23 cellular contexts compared by ENCODE assay signal in genomic region chr11:134049303-134049702, GRCh38. TPM values are rescaled to one million over a fixed set of nuclear protein-coding genes. Genes with fewer than 3 reads are reported as not detected.
DNase-seq lines count a peak whose midpoint lies in the region; ATAC-seq and TF ChIP-seq lines count a peak whose summit lies in the region.
"Had no signal": no experiment of that assay in that cellular context is flagged by ENCODE, and none has a peak within 500 bp of the region (broad histone marks: within the 10 kb centered on the region; RNA-seq: fewer than 3 reads in every experiment).

No MANE protein-coding gene starts in this region.

- DNase-seq in NCI-H446 (lab: John Stamatoyannopoulos, UW), result peak; percentile 13 to 27
- DNase-seq in NCI-H446 treated with DMSO at 0.1 percent for 48 hours (lab: John Stamatoyannopoulos, UW), result no peak
- DNase-seq in GM23338 (ENCODE audit: low spot score), result no peak
- DNase-seq in NCI-H524 treated with DMSO at 0.1 percent for 48 hours (lab: John Stamatoyannopoulos, UW), result peak; percentile 62
- peak; percentile 61 for DNase-seq in mesendoderm
- DNase-seq in NK-92 (lab: John Stamatoyannopoulos, UW; ENCODE audit: unreplicated experiment), result no peak
- DNase-seq: ACHN; activated CD4-positive, alpha-beta T cell treated with anti-CD3 and anti-CD28 coated beads for 48 hours; activated naive CD4-positive, alpha-beta T cell treated with Interleukin-2 at 50 U/mL for 16 hours; anterior cingulate cortex; C1 segment of cervical spinal cord; erythroblast; gastrocnemius medialis; MG63; naive thymus-derived CD4-positive, alpha-beta T cell; NCI-H2029 treated with DMSO at 0.1 percent for 48 hours; stimulated activated CD4-positive, alpha-beta T cell treated with anti-CD3 and anti-CD28 coated beads, Interleukin-4, amount 100 ng/mL, for 4 hours had no signal

- no peaks in the 10 kb centered on the region for H3K9me2 ChIP-seq in GM23338 (ENCODE audit: insufficient read depth)

- no peak overlapping the region for H3K27ac Mint-ChIP-seq in GM23338
- H3K27ac Mint-ChIP-seq: memory B cell; naive thymus-derived CD4-positive, alpha-beta T cell had no signal

- H2BK5ac ChIP-seq in mesendoderm (ENCODE audit: low read length), result no peak overlapping the region

- H2AFZ ChIP-seq in GM23338, result no peak overlapping the region

- H3K4me3 ChIP-seq in GM23338 (no peak overlapping the region), mesendoderm (ENCODE audit: low read length) (no peak overlapping the region)
- H3K4me3 ChIP-seq: gastrocnemius medialis, GM12878, MG63, uterus had no signal

- no peak overlapping the region for H2BK120ac ChIP-seq in mesendoderm (ENCODE audit: low read depth, low read length)

- peaks cover 13% of the 10 kb centered on the region for H3K27me3 Mint-ChIP-seq in GM23338 (ENCODE audit: insufficient read depth, low read depth, poor library complexity)

- ATAC-seq in GM23338 (no peak), GM19397 (IDR thresholded peaks at IDR 0.05; ENCODE audit: unreplicated experiment) (no peak), HG02798 (IDR thresholded peaks at IDR 0.05; ENCODE audit: poor library complexity, unreplicated experiment) (no peak)
- ATAC-seq: gastrocnemius medialis; GM12878; naive thymus-derived CD4-positive, alpha-beta T cell had no signal

- no peak overlapping the region for H3K56ac ChIP-seq in mesendoderm (ENCODE audit: low read length)

- H4K8ac ChIP-seq in mesendoderm (ENCODE audit: low read depth, low read length), result no peak overlapping the region

- H2AK5ac ChIP-seq in mesendoderm (ENCODE audit: low read length), result no peak overlapping the region

- no peaks in the 10 kb centered on the region for H3K36me3 Mint-ChIP-seq in GM23338 (ENCODE audit: low read depth)
- H3K36me3 Mint-ChIP-seq: memory B cell; naive thymus-derived CD4-positive, alpha-beta T cell had no signal

- H3K4me2 ChIP-seq in GM23338 (no peak overlapping the region), mesendoderm (ENCODE audit: low read length) (no peak overlapping the region)

- H3K9ac ChIP-seq in mesendoderm (ENCODE audit: low read length), result no peak overlapping the region

- TF ChIP-seq CTCF in GM23338 (conservative IDR thresholded peaks at IDR 0.05; ENCODE audit: low read depth in 2 of 2), result peak in 1 of 2 experiments; percentile 49; a peak in 2 of 4 replicates

- H3K18ac ChIP-seq in mesendoderm (ENCODE audit: low read length), result no peak overlapping the region

- H3K4me1 Mint-ChIP-seq in GM23338, result peaks cover 38% of the 10 kb centered on the region

- H3K36me3 ChIP-seq in GM23338 (ENCODE audit: insufficient read depth), result no peaks in the 10 kb centered on the region
- H3K36me3 ChIP-seq in mesendoderm (ENCODE audit: control insufficient read depth, insufficient read depth, low read length), result no peaks in the 10 kb centered on the region
- H3K36me3 ChIP-seq: gastrocnemius medialis, MG63, uterus had no signal

- no peak overlapping the region for H3K23ac ChIP-seq in mesendoderm (ENCODE audit: low read length)

- H3K79me2 ChIP-seq in GM23338 (replicated peaks; ENCODE audit: insufficient read depth), result no peaks in the 10 kb centered on the region
- H3K79me2 ChIP-seq in mesendoderm (ENCODE audit: control insufficient read depth, insufficient read depth, low read length), result no peaks in the 10 kb centered on the region

- H3F3A ChIP-seq in GM23338 (replicated peaks; ENCODE audit: low read depth), result peaks cover 7% of the 10 kb centered on the region; the same call in 1 of the 2 replicates

- H3K9me3 Mint-ChIP-seq in GM23338, result no peaks in the 10 kb centered on the region; the same call in 1 of the 3 replicates
- H3K9me3 Mint-ChIP-seq: central memory CD8-positive, alpha-beta T cell; memory B cell; naive thymus-derived CD4-positive, alpha-beta T cell had no signal

- H4K5ac ChIP-seq in mesendoderm (ENCODE audit: low read length), result no peak overlapping the region

- 0 out of 2 replicates have a peak overlapping the region, but pooled peaks have one; percentile 6 for H3K27ac ChIP-seq in GM23338 (ENCODE audit: low read depth)
- H3K27ac ChIP-seq in mesendoderm (ENCODE audit: low read depth, low read length), result no peak overlapping the region
- H3K27ac ChIP-seq: gastrocnemius medialis had no signal

- H3K4me1 ChIP-seq in GM23338 (ENCODE audit: insufficient read depth), result peaks cover 12% of the 10 kb centered on the region; the same call in 1 of the 2 replicates
- H3K4me1 ChIP-seq in mesendoderm (ENCODE audit: control insufficient read depth, low read depth, low read length), result peaks cover 8% of the 10 kb centered on the region

- no peak overlapping the region for H3K4ac ChIP-seq in mesendoderm (ENCODE audit: low read depth, low read length)

- H4K20me1 ChIP-seq in GM23338 (replicated peaks; ENCODE audit: insufficient read depth), result no peaks in the 10 kb centered on the region

- no peak overlapping the region for H2BK15ac ChIP-seq in mesendoderm (replicated peaks; ENCODE audit: low read depth)

- WGBS in mesendoderm (ENCODE audit: extremely low coverage, insufficient coverage, low lambda C conversion rate), result no CpG with 5 or more reads among the region's 11 CpGs

- H3K27me3 ChIP-seq in GM23338 (ENCODE audit: insufficient read depth) (no peaks in the 10 kb centered on the region), mesendoderm (ENCODE audit: insufficient read depth, low read length, poor library complexity) (no peaks in the 10 kb centered on the region)
- H3K27me3 ChIP-seq: gastrocnemius medialis, MG63, uterus had no signal

- H3K4me3 Mint-ChIP-seq in GM23338, result no peak overlapping the region
- H3K4me3 Mint-ChIP-seq: central memory CD8-positive, alpha-beta T cell; memory B cell had no signal

- no peaks in the 10 kb centered on the region for H3K79me1 ChIP-seq in mesendoderm (ENCODE audit: low read length)

TF ChIP-seq in GM23338, 12 proteins besides CTCF, POLR2A, EP300 and RAD21 (continues in another document):
- TF ChIP-seq NANOG (IDR thresholded peaks at IDR 0.05; ENCODE audit: borderline replicate concordance) (no peak), CREB1 (CRISPR knock-in tag; IDR thresholded peaks at IDR 0.05; ENCODE audit: low read depth) (no peak), ZNF114 (CRISPR knock-in tag; IDR thresholded peaks at IDR 0.05) (no peak), REST (IDR thresholded peaks at IDR 0.05; ENCODE audit: unreplicated experiment) (no peak), JUNB (IDR thresholded peaks at IDR 0.05; ENCODE audit: unreplicated experiment) (no peak)

RNA-seq across cellular contexts. Expression of gene JAM3, which starts 19.6 kb away (rescaled TPM):
- total RNA-seq in GM23338 (2014; rRNA removed; shearing (Covaris generic)), result 41.5 and 44.8 TPM in 2 replicates
- polyA plus RNA-seq in GM23338 (2016; fragmentation: Nextera tagmentation; extraction: Ambion mirVana), result 13.1 and 14.1 TPM in 2 replicates
- polyA plus RNA-seq in mesendoderm (2013, experiment 1 of 2), result 21.5 TPM
- polyA plus RNA-seq in mesendoderm (2013, experiment 2 of 2), result 21.3 TPM

Comparison
In these comparisons a context has a peak if more than half of its experiments do, and no peak if none do; other contexts are left out.
1. DNase-seq: peak in NCI-H446 (2 of 2), NCI-H524 treated with DMSO at 0.1 percent for 48 hours (single experiment) and mesendoderm (single experiment); none in NCI-H446 treated with DMSO at 0.1 percent for 48 hours (single experiment), GM23338 (single experiment) and NK-92 (single experiment).